ENCODE assay signal across 9 cellular contexts in the genomic region with DNA sequence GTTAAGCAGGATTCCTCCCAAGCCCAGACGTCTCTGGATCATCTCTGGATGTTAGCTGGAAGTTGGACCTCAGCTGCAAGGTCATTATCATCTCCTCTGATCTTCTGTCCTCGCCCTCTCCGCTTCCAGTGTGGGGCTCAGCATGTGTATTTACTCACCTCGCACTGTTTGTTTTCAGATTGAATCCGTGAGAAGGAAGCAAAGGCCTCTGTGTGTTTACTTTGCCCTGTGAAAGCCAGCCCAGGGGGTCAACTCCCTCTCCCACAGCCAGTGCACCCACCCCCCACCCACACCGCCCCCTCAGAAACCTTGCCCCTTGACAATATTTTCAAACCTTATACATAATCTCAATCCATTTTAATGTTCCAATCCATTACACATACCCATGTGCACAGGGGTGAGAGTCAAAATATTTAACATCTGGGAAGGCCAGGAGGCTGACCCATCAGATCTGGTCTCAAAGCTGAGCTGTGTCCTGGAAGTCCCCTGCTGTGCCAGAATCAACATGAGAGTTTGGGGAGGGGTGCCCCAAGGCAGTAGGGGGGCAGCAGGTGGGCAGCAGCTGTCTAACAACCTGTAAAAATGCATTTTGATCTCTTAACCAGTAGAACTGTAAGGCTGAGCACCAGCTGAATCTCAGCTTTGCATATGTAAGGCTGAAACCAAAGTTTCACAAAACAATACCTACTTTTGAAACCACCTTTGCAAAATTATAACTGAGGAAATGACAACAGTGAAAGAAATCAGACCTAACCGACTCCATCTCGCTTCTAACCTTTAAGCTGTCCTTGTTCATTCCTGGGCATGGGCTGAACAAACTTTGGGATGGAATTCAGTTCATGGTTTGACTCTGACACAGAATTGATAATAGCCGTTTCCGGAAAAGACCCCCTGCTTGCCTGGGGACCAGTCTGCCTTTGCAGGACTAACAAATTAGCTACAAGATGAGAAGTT.
DNase-seq lines count a peak whose midpoint lies in the region; ATAC-seq, FAIRE-seq and TF ChIP-seq lines count a peak whose summit lies in the region.
"Had no signal": no experiment of that assay in that cellular context is flagged by ENCODE, and none has a peak within 500 bp of the region (broad histone marks: within the 10 kb centered on the region; RNA-seq: fewer than 3 reads in every experiment).

No MANE protein-coding gene starts in this region.

- H3K4me1 ChIP-seq in KMS-11 (ENCODE audit: low read depth, poor library complexity, severe bottlenecking) (peaks cover 53% of the 10 kb centered on the region), iPS-20b (ENCODE audit: insufficient read depth, low read length) (peaks cover 18% of the 10 kb centered on the region; the same call in 1 of the 2 replicates), BE2C (0 out of 2 replicates have a peak, but pooled peaks cover 3% of the 10 kb centered on the region), spleen (no peaks in the 10 kb centered on the region)

- peak; percentile 78 for FAIRE-seq in GM18507 (lab: Jason Lieb, UNC)

- no peaks in the 10 kb centered on the region for H4K20me1 ChIP-seq in KMS-11 (ENCODE audit: insufficient read depth)

- ATAC-seq in GM21619 (IDR thresholded peaks at IDR 0.05; ENCODE audit: unreplicated experiment) (peak; percentile 77), GM21447 (IDR thresholded peaks at IDR 0.05; ENCODE audit: unreplicated experiment) (no peak)
- ATAC-seq: activated T-cell treated with anti-CD3 and anti-CD28 coated beads, Interleukin-2, amount 50 U/mL, for 72 hours had no signal

- no peak for TF ChIP-seq POLR2A in spleen (IDR thresholded peaks at IDR 0.05)

- 70 to 83% (median 73%) methylated on average over 10 of the region's 10 CpGs for WGBS in spleen, 5 donors

- peak overlapping the region; percentile 98 for H3K27ac ChIP-seq in KMS-11
- H3K27ac ChIP-seq in iPS-20b (ENCODE audit: low read length): peak overlapping the region; percentile 7
- H3K27ac ChIP-seq in spleen: peak overlapping the region in 2 of 8 donors; percentile 25 to 38

- H3K36me3 ChIP-seq in KMS-11 (ENCODE audit: insufficient read depth): no peaks in the 10 kb centered on the region
- H3K36me3 ChIP-seq in iPS-20b (ENCODE audit: insufficient read depth, low read depth, low read length): no peaks in the 10 kb centered on the region
- no peaks in the 10 kb centered on the region for H3K36me3 ChIP-seq in BE2C
- H3K36me3 ChIP-seq in spleen: no peaks in the 10 kb centered on the region

- H3K9me3 ChIP-seq in iPS-20b (ENCODE audit: insufficient read depth, low read depth, low read length) (no peaks in the 10 kb centered on the region), BE2C (no peaks in the 10 kb centered on the region), spleen (no peaks in the 10 kb centered on the region)

- H3K27me3 ChIP-seq in KMS-11 (ENCODE audit: insufficient read depth, low read depth) (no peaks in the 10 kb centered on the region), iPS-20b (ENCODE audit: insufficient read depth, low read length) (no peaks in the 10 kb centered on the region), BE2C (no peaks in the 10 kb centered on the region), spleen (replicated peaks in 1 of 7) (no peaks in the 10 kb centered on the region)

- TF ChIP-seq CTCF in KMS-11 (conservative IDR thresholded peaks at IDR 0.05; ENCODE audit: low read depth, low read length): no peak
- no peak for TF ChIP-seq CTCF in BE2C (IDR thresholded peaks at IDR 0.05; ENCODE audit: low read depth, low read length)
- TF ChIP-seq CTCF in spleen (IDR thresholded peaks at IDR 0.05 in 8 of 11, conservative IDR thresholded peaks at IDR 0.05 in 3 of 11): no peak

- DNase-seq in GM18507 (ENCODE audit: extremely low spot score, insufficient read length, low read depth) (no peak), BE2C (no peak), spleen (no peak), NOMO-1 treated with DMSO at 0.1 percent for 48 hours (lab: John Stamatoyannopoulos, UW; ENCODE audit: unreplicated experiment) (no peak)
- DNase-seq: activated T-cell treated with anti-CD3 and anti-CD28 coated beads, Interleukin-2, amount 50 U/mL, for 72 hours had no signal

- intact Hi-C loops in spleen (cut with DNase I; ENCODE audit: low total_unique reads): no loop called here

- no peak overlapping the region for H3K4me3 ChIP-seq in KMS-11 (IDR thresholded peaks at IDR 0.05; ENCODE audit: insufficient read depth, low read depth, low read length)
- H3K4me3 ChIP-seq in iPS-20b (ENCODE audit: low read length): no peak overlapping the region; the same call in 1 of the 2 replicates
- H3K4me3 ChIP-seq in BE2C (ENCODE audit: low read depth, low read length): no peak overlapping the region
- H3K4me3 ChIP-seq in spleen: no peak overlapping the region

- H3K9ac ChIP-seq in KMS-11 (peak overlapping the region; percentile 67), iPS-20b (ENCODE audit: low read depth, low read length) (peak overlapping the region; percentile 26; the same call in 1 of the 2 replicates)

- H3K4me2 ChIP-seq in KMS-11: peak overlapping the region; percentile 73

- H3K79me2 ChIP-seq in KMS-11 (ENCODE audit: insufficient read depth, low read depth): no peaks in the 10 kb centered on the region

- H2AFZ ChIP-seq in KMS-11 (ENCODE audit: low read depth): peak overlapping the region; percentile 38
